ENCODE assay signal across 11 cellular contexts in the genomic region with DNA sequence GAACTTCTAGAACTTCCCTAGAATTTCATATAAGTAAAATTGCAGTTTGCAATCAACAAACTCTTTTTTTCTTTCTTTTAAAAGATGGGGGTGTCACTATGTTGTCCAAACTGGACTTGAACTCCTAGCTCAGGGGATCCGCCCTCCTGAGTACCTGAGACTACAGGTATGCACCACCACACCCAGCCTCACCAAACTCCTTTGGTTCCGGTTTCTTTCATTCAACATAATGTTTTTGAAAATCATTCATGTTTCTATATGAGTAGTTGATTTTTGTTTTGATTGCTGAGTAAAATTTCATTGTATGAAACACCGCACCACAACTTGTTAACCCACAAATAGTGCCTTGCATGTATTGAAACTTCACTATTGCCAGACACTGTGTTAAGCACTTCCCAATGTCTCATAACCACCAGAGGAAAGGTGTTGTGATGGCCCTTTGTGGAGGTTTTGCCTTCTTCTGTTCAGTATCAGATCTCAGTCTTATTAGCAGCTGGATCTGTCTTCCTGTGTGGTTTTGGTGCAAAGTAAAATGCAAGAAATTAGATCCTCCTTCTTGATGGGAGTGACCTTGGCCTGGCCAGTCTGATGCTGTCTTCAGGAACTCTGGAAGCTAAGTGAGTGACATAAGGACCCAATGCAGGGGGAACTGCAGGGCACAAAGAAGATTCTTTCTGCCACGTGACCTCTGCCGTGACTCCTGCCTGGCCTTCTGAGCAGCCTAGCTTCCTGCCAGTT.
DNase-seq lines count a peak whose midpoint lies in the region; ATAC-seq and TF ChIP-seq lines count a peak whose summit lies in the region.
"Had no signal": no experiment of that assay in that cellular context is flagged by ENCODE, and none has a peak within 500 bp of the region (broad histone marks: within the 10 kb centered on the region; RNA-seq: fewer than 3 reads in every experiment).

No MANE protein-coding gene starts in this region.

- no peak overlapping the region for H2AFZ ChIP-seq in neural progenitor cell (replicated peaks)

- no peaks in the 10 kb centered on the region for H4K20me1 ChIP-seq in neural progenitor cell (ENCODE audit: low read depth)

- H3K4me2 ChIP-seq in neural progenitor cell, result no peak overlapping the region

- CTCF ChIA-PET in activated CD8-positive, alpha-beta memory T cell treated with anti-CD3 and anti-CD28 coated beads, Interleukin-2, amount 10 ng/mL, durations not matched to agents 7 days and 5 days (lab: Charles Lee), result no interaction called here

- H3K9ac ChIP-seq in neural progenitor cell, result no peak overlapping the region

- H3K27ac ChIP-seq in neural progenitor cell, result no peak overlapping the region
- no peak overlapping the region for H3K27ac ChIP-seq in SJCRH30
- H3K27ac ChIP-seq: lower lobe of right lung had no signal

- peaks cover 23% of the 10 kb centered on the region for H3F3A ChIP-seq in neural progenitor cell (ENCODE audit: low read depth)

- H3K4me3 Mint-ChIP-seq in activated CD8-positive, alpha-beta memory T cell treated with anti-CD3 and anti-CD28 coated beads, Interleukin-2, amount 10 ng/mL, durations not matched to agents 7 days and 5 days, result no peak overlapping the region
- H3K4me3 Mint-ChIP-seq in neural progenitor cell, result no peak overlapping the region

- no peaks in the 10 kb centered on the region for H3K27me3 ChIP-seq in neural progenitor cell
- no peaks in the 10 kb centered on the region for H3K27me3 ChIP-seq in SJCRH30

- no peaks in the 10 kb centered on the region for H3K9me3 Mint-ChIP-seq in activated CD8-positive, alpha-beta memory T cell treated with anti-CD3 and anti-CD28 coated beads, Interleukin-2, amount 10 ng/mL, durations not matched to agents 7 days and 5 days (ENCODE audit: low read depth)
- H3K9me3 Mint-ChIP-seq in neural progenitor cell, result no peaks in the 10 kb centered on the region

- no peaks in the 10 kb centered on the region for H3K79me2 ChIP-seq in neural progenitor cell (ENCODE audit: low read depth)

- TF ChIP-seq CTCF in neural progenitor cell (IDR thresholded peaks at IDR 0.05), result no peak

- H3K36me3 ChIP-seq in neural progenitor cell (no peaks in the 10 kb centered on the region), SJCRH30 (no peaks in the 10 kb centered on the region)
- H3K36me3 ChIP-seq: lower lobe of right lung had no signal

- peaks cover 11% of the 10 kb centered on the region for H3K4me1 Mint-ChIP-seq in activated CD8-positive, alpha-beta memory T cell treated with anti-CD3 and anti-CD28 coated beads, Interleukin-2, amount 10 ng/mL, durations not matched to agents 7 days and 5 days
- peaks cover 14% of the 10 kb centered on the region for H3K4me1 Mint-ChIP-seq in neural progenitor cell

- peak; percentile 42 for DNase-seq in activated CD8-positive, alpha-beta memory T cell treated with anti-CD3 and anti-CD28 coated beads, Interleukin-2, amount 10 ng/mL, durations not matched to agents 7 days and 5 days
- DNase-seq in activated CD8-positive, alpha-beta memory T cell treated with anti-CD3 and anti-CD28 coated beads, Interleukin-2, amount 50 U/mL, for 48 hours, result no peak
- no peak for DNase-seq in neural progenitor cell (ENCODE audit: low spot score)
- no peak for DNase-seq in SJCRH30
- no peak for DNase-seq in central memory CD4-positive, alpha-beta T cell
- DNase-seq in retina, result no peak
- DNase-seq: activated effector memory CD4-positive, alpha-beta T cell treated with Interleukin-2 at 50 U/mL for 16 hours; lower lobe of right lung; NCI-H1105 had no signal

- H3K27me3 Mint-ChIP-seq in activated CD8-positive, alpha-beta memory T cell treated with anti-CD3 and anti-CD28 coated beads, Interleukin-2, amount 10 ng/mL, durations not matched to agents 7 days and 5 days, result peaks cover 9% of the 10 kb centered on the region
- peaks cover 6% of the 10 kb centered on the region for H3K27me3 Mint-ChIP-seq in neural progenitor cell (ENCODE audit: insufficient read depth, low read depth)

- no peak overlapping the region for H3K4me3 ChIP-seq in neural progenitor cell
- H3K4me3 ChIP-seq in SJCRH30, result no peak overlapping the region
- H3K4me3 ChIP-seq: lower lobe of right lung had no signal

- H3K4me1 ChIP-seq in neural progenitor cell, result peaks cover 18% of the 10 kb centered on the region
- H3K4me1 ChIP-seq in SJCRH30, result 0 out of 2 replicates have a peak, but pooled peaks cover 4% of the 10 kb centered on the region
- H3K4me1 ChIP-seq: lower lobe of right lung had no signal

- no peak overlapping the region for H3K27ac Mint-ChIP-seq in activated CD8-positive, alpha-beta memory T cell treated with anti-CD3 and anti-CD28 coated beads, Interleukin-2, amount 10 ng/mL, durations not matched to agents 7 days and 5 days
- H3K27ac Mint-ChIP-seq in neural progenitor cell, result peak overlapping the region; percentile 50

- H3K36me3 Mint-ChIP-seq in activated CD8-positive, alpha-beta memory T cell treated with anti-CD3 and anti-CD28 coated beads, Interleukin-2, amount 10 ng/mL, durations not matched to agents 7 days and 5 days, result no peaks in the 10 kb centered on the region
- H3K36me3 Mint-ChIP-seq in neural progenitor cell, result no peaks in the 10 kb centered on the region

- H3K9me3 ChIP-seq in neural progenitor cell (ENCODE audit: low read depth) (no peaks in the 10 kb centered on the region), SJCRH30 (replicated peaks) (no peaks in the 10 kb centered on the region)
- H3K9me3 ChIP-seq: lower lobe of right lung had no signal

- peak; percentile 58 for ATAC-seq in activated CD8-positive, alpha-beta memory T cell treated with anti-CD3 and anti-CD28 coated beads, Interleukin-2, amount 10 ng/mL, durations not matched to agents 7 days and 5 days
- ATAC-seq in GM21825 (IDR thresholded peaks at IDR 0.05; ENCODE audit: unreplicated experiment), result peak; percentile 78
- ATAC-seq in HG03469 (IDR thresholded peaks at IDR 0.05; ENCODE audit: unreplicated experiment), result peak; percentile 66
- ATAC-seq: lower lobe of right lung had no signal
